Comparison of ENCODE assay signal across 9 cellular contexts in the genomic region with DNA sequence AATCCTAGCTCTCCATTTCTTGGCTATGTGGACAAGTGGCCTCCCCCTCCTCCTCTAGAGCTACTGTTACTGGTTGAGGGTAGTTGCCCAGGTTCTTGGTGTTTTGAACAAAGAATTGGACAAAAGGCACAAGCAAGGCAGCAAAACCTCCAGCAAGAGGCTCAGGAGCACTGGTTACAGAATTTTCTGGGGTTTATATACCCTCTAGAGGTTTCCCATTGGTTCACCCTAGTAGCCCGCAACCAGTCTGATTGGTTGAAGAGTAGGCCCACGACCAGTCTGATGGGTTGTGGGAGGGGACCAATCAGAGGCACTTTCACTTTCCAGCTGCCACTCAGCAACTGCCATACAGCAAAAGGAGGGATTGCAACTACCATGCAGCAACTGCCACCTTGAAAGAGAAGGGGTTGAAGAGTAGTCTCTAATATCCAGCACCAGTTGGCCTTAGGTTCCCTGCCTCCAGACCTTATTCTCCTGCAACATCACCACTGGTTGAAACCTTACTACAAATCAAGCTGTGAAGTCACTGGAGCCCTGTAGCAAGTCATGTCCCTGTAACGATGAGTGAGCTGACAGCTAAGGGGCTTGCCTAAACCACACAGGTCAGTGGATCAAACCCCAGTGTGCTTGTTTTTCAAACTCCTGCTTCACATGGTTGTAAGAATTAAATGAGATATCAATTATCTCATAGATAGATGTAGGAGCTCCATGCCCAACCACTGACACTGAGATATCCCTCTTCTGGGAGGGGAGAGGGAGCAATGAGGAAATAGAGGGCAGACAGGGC. TPM values are rescaled to one million over a fixed set of nuclear protein-coding genes. Genes with fewer than 3 reads are reported as not detected.
DNase-seq lines count a peak whose midpoint lies in the region; ATAC-seq, FAIRE-seq and TF ChIP-seq lines count a peak whose summit lies in the region.
"Had no signal": no experiment of that assay in that cellular context is flagged by ENCODE, and none has a peak within 500 bp of the region (broad histone marks: within the 10 kb centered on the region; RNA-seq: fewer than 3 reads in every experiment).

No MANE protein-coding gene starts in this region.

- peaks cover 26% of the 10 kb centered on the region for H3K27me3 Mint-ChIP-seq in astrocyte (ENCODE audit: low read depth, unreplicated experiment)

- H3K36me3 Mint-ChIP-seq in astrocyte (ENCODE audit: low read depth, unreplicated experiment), result no peaks in the 10 kb centered on the region

- H4K20me1 ChIP-seq in HepG2 (ENCODE audit: insufficient read depth, low read length) (peaks cover 12% of the 10 kb centered on the region), astrocyte (ENCODE audit: insufficient read depth, low read length) (peaks cover 19% of the 10 kb centered on the region)

- TF ChIP-seq POLR2A in HepG2 (IDR thresholded peaks at IDR 0.05; ENCODE audit: insufficient read depth in 1 of 2, low read depth in 2 of 2, low read length in 2 of 2) (peak in 1 of 2 experiments; percentile 81; a peak in 2 of 4 replicates), right lobe of liver (IDR thresholded peaks at IDR 0.05) (no peak), transverse colon (IDR thresholded peaks at IDR 0.05) (no peak)

- H3K4me3 ChIP-seq in HepG2 (replicated peaks in 1 of 3; ENCODE audit: insufficient read depth in 1 of 3, low read depth in 2 of 3, low read length in 3 of 3), result peak overlapping the region in 2 of 3 experiments; percentile 33 to 98; a peak in 3 of 6 replicates
- H3K4me3 ChIP-seq in right lobe of liver, result no peak overlapping the region
- no peak overlapping the region for H3K4me3 ChIP-seq in astrocyte (ENCODE audit: insufficient read depth, low read depth, low read length)
- no peak overlapping the region for H3K4me3 ChIP-seq in transverse colon

- H3K27ac ChIP-seq in HepG2 (ENCODE audit: extremely low read length, insufficient read depth, low read length) (peak overlapping the region; percentile 55), right lobe of liver (no peak overlapping the region), astrocyte (ENCODE audit: low read depth, low read length) (no peak overlapping the region), transverse colon (peak overlapping the region in 1 of 4 donors; percentile 5)
- H3K27ac ChIP-seq: neutrophil had no signal

- POLR2A ChIA-PET in HepG2 (lab: Yijun Ruan, JAX), result interaction anchor here (0.6 to 6.8 kb wide), 14 partner anchors 9 to 176 kb away, joined by 3 to 151 read pairs (median 4); a partner anchor contains a TSS

- H3K4me3 Mint-ChIP-seq in astrocyte (ENCODE audit: unreplicated experiment), result no peak overlapping the region

- peak overlapping the region; percentile 41 for H3K27ac Mint-ChIP-seq in astrocyte (ENCODE audit: unreplicated experiment)

- no TSS peak for BruUV-seq in HepG2 (replicated peaks; lab: Mats Ljungman, UMichigan)

- peak; percentile 73 for ATAC-seq in HepG2
- ATAC-seq in right lobe of liver, result no peak
- ATAC-seq in GM18907 (IDR thresholded peaks at IDR 0.05; ENCODE audit: unreplicated experiment), result no peak

- TF ChIP-seq CTCF in HepG2 (CRISPR knock-in tag; IDR thresholded peaks at IDR 0.05), result no peak
- no peak for TF ChIP-seq CTCF in right lobe of liver (IDR thresholded peaks at IDR 0.05)
- TF ChIP-seq CTCF in astrocyte (IDR thresholded peaks at IDR 0.05; ENCODE audit: insufficient read depth, low read depth, low read length), result no peak
- TF ChIP-seq CTCF in transverse colon (IDR thresholded peaks at IDR 0.05), result no peak

- H3K9me3 Mint-ChIP-seq in astrocyte (ENCODE audit: unreplicated experiment), result peaks cover 2% of the 10 kb centered on the region

- 22% methylated on average over 3 of the region's 3 CpGs for WGBS in HepG2 (ENCODE audit: low lambda C conversion rate)
- 78% methylated on average over 1 of the region's 3 CpGs for WGBS in right lobe of liver (ENCODE audit: insufficient coverage, low coverage, low lambda C conversion rate, missing lambda C conversion rate)
- 82% methylated on average over 3 of the region's 3 CpGs; no CpG with 5 or more reads in 1 of the 2 donors for WGBS in transverse colon (ENCODE audit: low coverage in 1 of 2), 2 donors

- peak overlapping the region; percentile 98 for H3K4me2 ChIP-seq in HepG2 (ENCODE audit: low read depth, low read length)
- no peak overlapping the region for H3K4me2 ChIP-seq in astrocyte (ENCODE audit: low read length)

- TF ChIP-seq EP300 in HepG2 (IDR thresholded peaks at IDR 0.05; ENCODE audit: low read depth in 2 of 2, low read length in 2 of 2) (no peak), HepG2 (CRISPR knock-in tag; IDR thresholded peaks at IDR 0.05; ENCODE audit: borderline replicate concordance) (no peak), transverse colon (IDR thresholded peaks at IDR 0.05; ENCODE audit: low read depth) (no peak)

- H3K4me1 Mint-ChIP-seq in astrocyte (ENCODE audit: low read depth, unreplicated experiment), result peaks cover 16% of the 10 kb centered on the region

- H3K4me1 ChIP-seq in HepG2 (ENCODE audit: insufficient read depth, low read length), result peaks cover 62% of the 10 kb centered on the region
- H3K4me1 ChIP-seq in right lobe of liver, result peaks cover 0 to 13% (median 2%) of the 10 kb centered on the region in 4 donors
- peaks cover 25% of the 10 kb centered on the region for H3K4me1 ChIP-seq in astrocyte (ENCODE audit: insufficient read depth, low read length)
- H3K4me1 ChIP-seq in transverse colon, result peaks cover 27 to 45% (median 33%) of the 10 kb centered on the region in 4 donors

- CTCF ChIA-PET in HepG2 (lab: Yijun Ruan, JAX; ENCODE audit: low intra/inter-chr PET ratio, low total read pairs), result no interaction called here

- H3K27me3 ChIP-seq in HepG2 (ENCODE audit: control insufficient read depth in 1 of 2, insufficient read depth in 2 of 2, low read length in 2 of 2), result no peaks in the 10 kb centered on the region; a peak in 1 of 5 replicates
- H3K27me3 ChIP-seq in right lobe of liver, result no peaks in the 10 kb centered on the region
- H3K27me3 ChIP-seq in astrocyte (ENCODE audit: insufficient read depth, low read length), result peaks cover 22% of the 10 kb centered on the region
- H3K27me3 ChIP-seq in transverse colon, result no peaks in the 10 kb centered on the region

- in situ Hi-C loops in HepG2 (cut with HindIII; ENCODE audit: extremely low pct_ligation_motif_present, low pct_unique_long_range_greater_than_20kb), result no loop called here
- in situ Hi-C loops in transverse colon (cut with MboI; ENCODE audit: low pct_ligation_motif_present in 1 of 4, low pct_unique_long_range_greater_than_20kb in 1 of 4, low sequenced_read_pairs in 3 of 4), result no loop called here

- H3K79me2 ChIP-seq in HepG2 (ENCODE audit: insufficient read depth, low read length), result peaks cover 30% of the 10 kb centered on the region
- peaks cover 17% of the 10 kb centered on the region for H3K79me2 ChIP-seq in astrocyte (ENCODE audit: insufficient read depth, low read length)

- H3K9me3 ChIP-seq in HepG2 (ENCODE audit: low read length) (no peaks in the 10 kb centered on the region), right lobe of liver (no peaks in the 10 kb centered on the region), astrocyte (ENCODE audit: insufficient read depth, low read depth, low read length) (no peaks in the 10 kb centered on the region), transverse colon (no peaks in the 10 kb centered on the region)
- H3K9me3 ChIP-seq: neutrophil had no signal

- H3K36me3 ChIP-seq in HepG2 (replicated peaks in 1 of 2; ENCODE audit: control insufficient read depth in 1 of 2, insufficient read depth in 2 of 2, low read length in 2 of 2) (no peaks in the 10 kb centered on the region), right lobe of liver (no peaks in the 10 kb centered on the region), astrocyte (ENCODE audit: insufficient read depth, low read length) (no peaks in the 10 kb centered on the region), transverse colon (no peaks in the 10 kb centered on the region)

- H2AFZ ChIP-seq in HepG2 (ENCODE audit: low read length) (peak overlapping the region; percentile 65), astrocyte (ENCODE audit: low read depth, low read length) (no peak overlapping the region)

- TF ChIP-seq RAD21 in HepG2 (CRISPR knock-in tag; IDR thresholded peaks at IDR 0.05), result no peak

- DNase-seq in HepG2 (ENCODE audit: low spot score), result peak; percentile 95
- DNase-seq in right lobe of liver, result no peak
- peak; percentile 69 for DNase-seq in NCI-H2029 (lab: John Stamatoyannopoulos, UW)
- no peak for DNase-seq in astrocyte (ENCODE audit: low read depth)
- peak; percentile 52 for DNase-seq in transverse colon
- DNase-seq in activated CD8-positive, alpha-beta memory T cell treated with anti-CD3 and anti-CD28 coated beads for 24 hours, result no peak
- DNase-seq in effector CD8-positive, alpha-beta T cell (lab: John Stamatoyannopoulos, UW), result no peak

- intact Hi-C loops in HepG2 (cut with micrococcal nuclease; ENCODE audit: unreplicated experiment), result loop anchor here (2.0 kb wide), 1 partner anchor 16 kb away; no protein-coding TSS in a partner anchor
- intact Hi-C loops in right lobe of liver (cut with DNase I), result no loop called here
- intact Hi-C loops in transverse colon (cut with DNase I; ENCODE audit: low total_unique reads), result no loop called here

- FAIRE-seq in HepG2 (lab: Jason Lieb, UNC) (peak; percentile 93), astrocyte (lab: Jason Lieb, UNC) (no peak)

- peak overlapping the region; percentile 51 for H3K9ac ChIP-seq in HepG2 (ENCODE audit: insufficient read depth, low read depth, low read length)
- no peak overlapping the region for H3K9ac ChIP-seq in astrocyte (ENCODE audit: low read length)

RNA-seq across cellular contexts. Expression of a gene that starts 2.9 kb away (rescaled TPM):
- total RNA-seq in HepG2 (2016; rRNA removed; fragmentation: Illumina TruSeq; extraction: Trizol), result 13.5 and 17.5 TPM in 2 replicates
- total RNA-seq in HepG2 (2016; cell fraction: cytosol; rRNA removed; fragmentation: Illumina TruSeq; extraction: Trizol; ENCODE audit: low read depth), result 3.3 and 3.4 TPM in 2 replicates
- 14.9 and 16.1 TPM in 2 replicates for total RNA-seq in HepG2 (2016; cell fraction: insoluble cytoplasmic fraction; rRNA removed; fragmentation: Illumina TruSeq; extraction: Trizol)
- 10.8 and 11.9 TPM in 2 replicates for total RNA-seq in HepG2 (2016; cell fraction: membrane; rRNA removed; fragmentation: Illumina TruSeq; extraction: Trizol)
- total RNA-seq in HepG2 (2016; cell fraction: nucleus; rRNA removed; fragmentation: Illumina TruSeq; extraction: Trizol), result 15.0 and 15.3 TPM in 2 replicates
- 6.2 and 8.1 TPM in 2 replicates for polyA plus RNA-seq in HepG2 (2011; rRNA removed)
- 3.4 and 5.1 TPM in 2 replicates for polyA plus RNA-seq in HepG2 (2011; cell fraction: cytosol; rRNA removed)
- polyA plus RNA-seq in HepG2 (2011; cell fraction: nucleus; rRNA removed), result 22.0 and 24.2 TPM in 2 replicates
- 14.6 and 19.5 TPM in 2 replicates for polyA plus RNA-seq in HepG2 (2012)
- 1.9 and 2.1 TPM in 2 replicates for polyA plus RNA-seq in HepG2 (2016; cell fraction: cytosol; fragmentation: Illumina TruSeq; extraction: Trizol; ENCODE audit: low read depth)
- 20.1 and 30.7 TPM in 2 replicates for polyA plus RNA-seq in HepG2 (2016; cell fraction: insoluble cytoplasmic fraction; fragmentation: Illumina TruSeq; extraction: Trizol; ENCODE audit: low read depth)
- polyA plus RNA-seq in HepG2 (2016; cell fraction: membrane; fragmentation: Illumina TruSeq; extraction: Trizol; ENCODE audit: low read depth), result 5.4 and 6.0 TPM in 2 replicates
- polyA plus RNA-seq in HepG2 (2016; cell fraction: nucleus; fragmentation: Illumina TruSeq; extraction: Trizol; ENCODE audit: insufficient read depth, low read depth), result 23.1 and 30.5 TPM in 2 replicates
- polyA minus RNA-seq in HepG2 (2011; rRNA and poly(A)+ RNA removed; ENCODE audit: low replicate concordance), result 26.0 and 33.5 TPM in 2 replicates
- 17.1 and 17.5 TPM in 2 replicates for polyA minus RNA-seq in HepG2 (2011; cell fraction: cytosol; rRNA and poly(A)+ RNA removed)
- polyA minus RNA-seq in HepG2 (2011; cell fraction: nucleus; rRNA and poly(A)+ RNA removed), result 20.3 and 23.0 TPM in 2 replicates
- total RNA-seq in right lobe of liver, result 1 to 10 TPM; 3.6 to 9.4 (median 5.8) TPM
- 21.6 and 21.8 TPM in 2 replicates for total RNA-seq in astrocyte
- total RNA-seq in transverse colon, result 10 to 100 TPM; 20.9 to 27.9 (median 26.7) TPM

RNA-seq across cellular contexts. Expression of a gene that starts 59.4 kb away (rescaled TPM):
- total RNA-seq in HepG2 (2016; rRNA removed; fragmentation: Illumina TruSeq; extraction: Trizol) (not detected in 2 replicates), right lobe of liver (under 1 TPM in 3 of 6 experiments, not detected in 3; 0.19 to 0.51 (median 0.22) TPM), astrocyte (not detected in 2 replicates), transverse colon (not detected)
- not detected in 2 replicates for total RNA-seq in HepG2 (2016; cell fraction: cytosol; rRNA removed; fragmentation: Illumina TruSeq; extraction: Trizol; ENCODE audit: low read depth)
- total RNA-seq in HepG2 (2016; cell fraction: insoluble cytoplasmic fraction; rRNA removed; fragmentation: Illumina TruSeq; extraction: Trizol), result 0.09 TPM in 1 of 2 replicates, not detected in the other
- total RNA-seq in HepG2 (2016; cell fraction: membrane; rRNA removed; fragmentation: Illumina TruSeq; extraction: Trizol), result not detected in 2 replicates
- not detected in 2 replicates for total RNA-seq in HepG2 (2016; cell fraction: nucleus; rRNA removed; fragmentation: Illumina TruSeq; extraction: Trizol)
- not detected in 2 replicates for polyA plus RNA-seq in HepG2 (2011; rRNA removed)
- polyA plus RNA-seq in HepG2 (2011; cell fraction: cytosol; rRNA removed), result not detected in 2 replicates
- polyA plus RNA-seq in HepG2 (2011; cell fraction: nucleus; rRNA removed), result 0.07 and 0.11 TPM in 2 replicates
- polyA plus RNA-seq in HepG2 (2012), result not detected in 2 replicates
- polyA plus RNA-seq in HepG2 (2016; cell fraction: cytosol; fragmentation: Illumina TruSeq; extraction: Trizol; ENCODE audit: low read depth), result not detected in 2 replicates
- not detected in 2 replicates for polyA plus RNA-seq in HepG2 (2016; cell fraction: insoluble cytoplasmic fraction; fragmentation: Illumina TruSeq; extraction: Trizol; ENCODE audit: low read depth)
- polyA plus RNA-seq in HepG2 (2016; cell fraction: membrane; fragmentation: Illumina TruSeq; extraction: Trizol; ENCODE audit: low read depth), result not detected in 2 replicates
- not detected in 2 replicates for polyA plus RNA-seq in HepG2 (2016; cell fraction: nucleus; fragmentation: Illumina TruSeq; extraction: Trizol; ENCODE audit: insufficient read depth, low read depth)
- not detected in 2 replicates for polyA minus RNA-seq in HepG2 (2011; rRNA and poly(A)+ RNA removed; ENCODE audit: low replicate concordance)
- not detected in 2 replicates for polyA minus RNA-seq in HepG2 (2011; cell fraction: cytosol; rRNA and poly(A)+ RNA removed)
- not detected in 2 replicates for polyA minus RNA-seq in HepG2 (2011; cell fraction: nucleus; rRNA and poly(A)+ RNA removed)

Comparison
In these comparisons a context has a peak if more than half of its experiments do, and no peak if none do; other contexts are left out.
1. DNase-seq: peak in HepG2 (single experiment), NCI-H2029 (single experiment) and transverse colon (single experiment); none in right lobe of liver (0 of 3), astrocyte (single experiment), activated CD8-positive, alpha-beta memory T cell treated with anti-CD3 and anti-CD28 coated beads for 24 hours (single experiment) and effector CD8-positive, alpha-beta T cell (single experiment).
2. H3K4me3 ChIP-seq: peak in HepG2 (2 of 3); none in right lobe of liver (0 of 3), astrocyte (single experiment) and transverse colon (0 of 4).